8 cellular contexts compared by ENCODE assay signal in the genomic region with DNA sequence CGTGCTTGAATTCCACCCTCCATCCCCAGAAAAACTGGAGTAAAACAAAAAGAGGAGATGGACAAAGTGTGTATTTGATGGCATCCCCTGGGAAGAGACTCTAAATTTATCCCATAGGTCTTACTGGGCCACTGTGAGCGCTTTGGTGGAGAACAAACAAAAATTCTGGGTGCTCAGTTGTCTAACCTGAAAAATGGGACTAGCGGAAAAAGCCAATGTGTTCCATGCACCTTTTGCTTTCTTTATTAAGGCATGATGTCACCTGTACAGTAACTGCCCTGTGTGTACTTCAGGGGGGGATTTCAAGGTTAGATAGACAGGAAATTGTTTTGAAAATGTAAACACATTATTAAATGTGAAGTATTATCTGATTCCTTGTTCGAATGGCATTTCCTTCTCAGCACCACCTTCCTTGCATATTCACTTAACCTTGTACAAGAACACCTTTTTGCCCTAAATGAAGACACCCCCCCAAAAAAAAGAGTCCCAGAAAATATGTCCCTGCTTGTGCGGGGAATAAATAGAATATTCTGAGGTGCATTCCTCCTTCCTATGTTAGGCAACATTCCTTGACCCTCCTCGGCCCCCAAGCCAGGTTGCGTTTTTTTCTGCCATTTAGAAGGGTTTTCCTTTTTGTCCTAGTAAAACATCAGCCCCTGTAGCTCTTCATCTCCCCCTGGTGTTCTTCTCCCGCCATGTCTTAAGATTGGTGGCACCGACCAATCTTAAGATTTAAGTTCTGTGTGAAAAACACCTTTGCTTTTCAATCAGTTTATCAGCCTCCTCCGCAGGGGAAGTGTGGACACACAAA. TPM values are rescaled to one million over a fixed set of nuclear protein-coding genes. Genes with fewer than 3 reads are reported as not detected.
DNase-seq lines count a peak whose midpoint lies in the region; TF ChIP-seq lines count a peak whose summit lies in the region.

No MANE protein-coding gene starts in this region.

- no peaks in the 10 kb centered on the region for H3K36me3 ChIP-seq in iPS-20b (ENCODE audit: insufficient read depth, low read depth, low read length)
- no peaks in the 10 kb centered on the region for H3K36me3 ChIP-seq in skeletal muscle tissue (ENCODE audit: control insufficient read depth in 3 of 3, insufficient read depth in 3 of 3, low read length in 3 of 3)

- H3K27ac ChIP-seq in iPS-20b (ENCODE audit: low read length) (no peak overlapping the region), skeletal muscle tissue (ENCODE audit: low read depth, low read length) (no peak overlapping the region)

- H3K9me3 ChIP-seq in iPS-20b (ENCODE audit: insufficient read depth, low read depth, low read length) (no peaks in the 10 kb centered on the region), skeletal muscle tissue (ENCODE audit: control insufficient read depth in 3 of 3, low read length in 3 of 3) (no peaks in the 10 kb centered on the region)

- POLR2A ChIA-PET in GM10248 (lab: Yijun Ruan, JAX): no interaction called here

- in situ Hi-C loops in astrocyte of the spinal cord (cut with HindIII; ENCODE audit: low sequenced_read_pairs): no loop called here

- H3K9ac ChIP-seq in iPS-20b (ENCODE audit: low read depth, low read length): peak overlapping the region; percentile 35; the same call in 1 of the 2 replicates
- peak overlapping the region in 2 of 3 donors; percentile 30 to 74 for H3K9ac ChIP-seq in skeletal muscle tissue (ENCODE audit: low read depth in 1 of 3, low read length in 3 of 3)

- H3K4me3 ChIP-seq in astrocyte of the spinal cord (ENCODE audit: low read depth, low read length) (peak overlapping the region; percentile 58), iPS-20b (ENCODE audit: low read length) (peak overlapping the region; percentile 72), skeletal muscle tissue (ENCODE audit: low read length in 3 of 3) (peak overlapping the region; percentile 54 to 76 (median 65))

- H3K27me3 ChIP-seq in iPS-20b (ENCODE audit: insufficient read depth, low read length): peaks cover 39% of the 10 kb centered on the region; the same call in 1 of the 2 replicates
- H3K27me3 ChIP-seq in skeletal muscle tissue (ENCODE audit: control insufficient read depth in 3 of 3, insufficient read depth in 3 of 3, low read length in 3 of 3): peaks cover 12 to 18% (median 16%) of the 10 kb centered on the region in 3 donors

- peaks cover 6% of the 10 kb centered on the region; the same call in 1 of the 2 replicates for H3K4me1 ChIP-seq in iPS-20b (ENCODE audit: insufficient read depth, low read length)
- peaks cover 5 to 11% (median 9%) of the 10 kb centered on the region in 3 donors for H3K4me1 ChIP-seq in skeletal muscle tissue (ENCODE audit: control insufficient read depth in 3 of 3, insufficient read depth in 3 of 3, low read length in 3 of 3)

- peak; percentile 75 for DNase-seq in GM10248 (ENCODE audit: extremely low spot score)
- DNase-seq in HuH-7 (ENCODE audit: low spot score): peak; percentile 77
- peak; percentile 50 for DNase-seq in SW480 (ENCODE audit: low spot score)
- DNase-seq in astrocyte of the spinal cord (ENCODE audit: low read depth, low spot score): peak; percentile 76
- no peak for DNase-seq in NCI-H1092 (lab: John Stamatoyannopoulos, UW)
- DNase-seq in putamen (ENCODE audit: low spot score): no peak

- CTCF ChIA-PET in GM10248 (lab: Yijun Ruan, JAX): interaction anchor here (0.6 to 6.7 kb wide), 57 partner anchors 8 to 707 kb away, joined by 3 to 126 read pairs (median 5); no protein-coding TSS in a partner anchor

- peak; percentile 87 for TF ChIP-seq CTCF in GM10248 (IDR thresholded peaks at IDR 0.05; ENCODE audit: control extremely low read depth, extremely low read depth, low read depth, missing control alignments)
- TF ChIP-seq CTCF in astrocyte of the spinal cord (IDR thresholded peaks at IDR 0.05; ENCODE audit: low read depth, low read length): peak; percentile 87

RNA-seq across cellular contexts. Expression of a gene that starts 1.1 kb away (rescaled TPM):
- 6.8 TPM for total RNA-seq in skeletal muscle tissue

Comparison
In these comparisons a context has a peak if more than half of its experiments do, and no peak if none do; other contexts are left out.
1. DNase-seq: peak in GM10248 (single experiment), HuH-7 (single experiment), SW480 (single experiment) and astrocyte of the spinal cord (single experiment); none in NCI-H1092 (single experiment) and putamen (single experiment).
2. Peak in every context shown above with its lines, with median percentiles within 50 percentile points of each other: H3K4me3 ChIP-seq.